In genomic region chr7:820341-820740, GRCh38 we compare ENCODE assay signal across 20 cellular contexts. TPM values are rescaled to one million over a fixed set of nuclear protein-coding genes. Genes with fewer than 3 reads are reported as not detected.
DNase-seq lines count a peak whose midpoint lies in the region; ATAC-seq and TF ChIP-seq lines count a peak whose summit lies in the region.
"Had no signal": no experiment of that assay in that cellular context is flagged by ENCODE, and none has a peak within 500 bp of the region (broad histone marks: within the 10 kb centered on the region; RNA-seq: fewer than 3 reads in every experiment).

No MANE protein-coding gene starts in this region.

- H3K4ac ChIP-seq in trophoblast cell (ENCODE audit: low read depth, low read length), result peak overlapping the region; percentile 47

- intact Hi-C loops in HCT116 (cut with micrococcal nuclease), result no loop called here

- H3K4me1 Mint-ChIP-seq in activated T-cell treated with anti-CD3 and anti-CD28 coated beads, Interleukin-2, amount 50 U/mL, for 4 hours (ENCODE audit: low read depth), result peaks cover 61% of the 10 kb centered on the region
- peaks cover 54% of the 10 kb centered on the region for H3K4me1 Mint-ChIP-seq in activated naive CD8-positive, alpha-beta T cell treated with anti-CD3 and anti-CD28 coated beads, Interleukin-2, amount 50 U/mL, for 24 hours

- H3K4me2 ChIP-seq in HCT116 (ENCODE audit: low read length) (0 out of 2 replicates have a peak overlapping the region, but pooled peaks have one; percentile 2), trophoblast cell (ENCODE audit: low read length) (no peak overlapping the region)

- no peak for TF ChIP-seq RAD21 in HCT116 (IDR thresholded peaks at IDR 0.05; ENCODE audit: low read depth)

- peaks cover 24% of the 10 kb centered on the region; the same call in 1 of the 2 replicates for H4K20me1 ChIP-seq in HCT116 (ENCODE audit: insufficient read depth)

- no peaks in the 10 kb centered on the region for H3K9me3 Mint-ChIP-seq in activated T-cell treated with anti-CD3 and anti-CD28 coated beads, Interleukin-2, amount 50 U/mL, for 4 hours
- H3K9me3 Mint-ChIP-seq in activated naive CD8-positive, alpha-beta T cell treated with anti-CD3 and anti-CD28 coated beads, Interleukin-2, amount 50 U/mL, for 24 hours, result no peaks in the 10 kb centered on the region

- H3K27me3 Mint-ChIP-seq in activated T-cell treated with anti-CD3 and anti-CD28 coated beads, Interleukin-2, amount 50 U/mL, for 4 hours (ENCODE audit: low read depth), result no peaks in the 10 kb centered on the region
- H3K27me3 Mint-ChIP-seq in activated naive CD8-positive, alpha-beta T cell treated with anti-CD3 and anti-CD28 coated beads, Interleukin-2, amount 50 U/mL, for 24 hours, result peaks cover 2% of the 10 kb centered on the region
- H3K27me3 Mint-ChIP-seq: T-helper 17 cell had no signal

- no peak for ATAC-seq in activated T-cell treated with anti-CD3 and anti-CD28 coated beads, Interleukin-2, amount 50 U/mL, for 4 hours
- no peak for ATAC-seq in HCT116
- ATAC-seq in activated naive CD8-positive, alpha-beta T cell treated with anti-CD3 and anti-CD28 coated beads, Interleukin-2, amount 50 U/mL, for 24 hours, result peak; percentile 33
- ATAC-seq: foreskin keratinocyte, T-helper 17 cell had no signal

- TF ChIP-seq POLR2A in HCT116 (IDR thresholded peaks at IDR 0.05; ENCODE audit: borderline replicate concordance, extremely low read depth, insufficient read depth, insufficient read length), result no peak

- H3K27ac Mint-ChIP-seq in activated naive CD8-positive, alpha-beta T cell treated with anti-CD3 and anti-CD28 coated beads, Interleukin-2, amount 50 U/mL, for 24 hours, result no peak overlapping the region
- H3K27ac Mint-ChIP-seq: T-helper 17 cell had no signal

- H3K9me3 ChIP-seq in HCT116 (ENCODE audit: control insufficient read depth in 1 of 2, insufficient read depth in 1 of 2, low read depth in 1 of 2, low read length in 2 of 2) (no peaks in the 10 kb centered on the region), trophoblast cell (ENCODE audit: insufficient read depth, low read depth, low read length) (no peaks in the 10 kb centered on the region)
- H3K9me3 ChIP-seq: right atrium auricular region had no signal

- no peaks in the 10 kb centered on the region for H3K9me2 ChIP-seq in HCT116 (ENCODE audit: insufficient read depth)

- no CpG with 5 or more reads among the region's 1 CpG for WGBS in trophoblast cell (ENCODE audit: extremely low coverage, insufficient coverage, insufficient read length)

- H4K12ac ChIP-seq in trophoblast cell (ENCODE audit: low read depth, low read length), result no peak overlapping the region

- H3K14ac ChIP-seq in trophoblast cell (ENCODE audit: low read length), result no peak overlapping the region

- POLR2A ChIA-PET in HCT116 (lab: Charles Lee), result interaction anchor here (0.7 kb wide), 1 partner anchor 7 kb away, joined by 3 read pairs; no protein-coding TSS in a partner anchor

- no peak for DNase-seq in activated T-cell treated with anti-CD3 and anti-CD28 coated beads, Interleukin-2, amount 50 U/mL, for 4 hours
- no peak for DNase-seq in activated T-cell treated with anti-CD3 and anti-CD28 coated beads, Interleukin-2, amount 50 U/mL, for 48 hours
- no peak for DNase-seq in HCT116 (ENCODE audit: low read depth, low spot score)
- no peak for DNase-seq in activated naive CD8-positive, alpha-beta T cell treated with anti-CD3 and anti-CD28 coated beads, Interleukin-2, amount 50 U/mL, for 24 hours
- no peak for DNase-seq in trophoblast cell
- DNase-seq in activated CD8-positive, alpha-beta memory T cell treated with anti-CD3 and anti-CD28 coated beads, Interleukin-2, amount 50 U/mL, for 48 hours, result no peak
- no peak for DNase-seq in DMS 273 treated with DMSO at 0.1 percent for 48 hours (lab: John Stamatoyannopoulos, UW)
- no peak for DNase-seq in NCI-H345 treated with DMSO at 0.1 percent for 48 hours (lab: John Stamatoyannopoulos, UW; ENCODE audit: unreplicated experiment)
- DNase-seq: amniotic stem cell; central memory CD4-positive, alpha-beta T cell; foreskin keratinocyte; H9; NCI-H187 treated with DMSO at 0.1 percent for 48 hours; NCI-H345; occipital lobe; T-helper 17 cell; WERI-Rb-1 had no signal

- H2AK5ac ChIP-seq in trophoblast cell (ENCODE audit: low read length), result no peak overlapping the region

- no peak overlapping the region for H4K8ac ChIP-seq in trophoblast cell (ENCODE audit: low read depth, low read length)

- no peak overlapping the region for H3K4me3 ChIP-seq in HCT116 (replicated peaks in 1 of 2; ENCODE audit: low read depth in 1 of 2, low read length in 2 of 2)
- H3K4me3 ChIP-seq in trophoblast cell (ENCODE audit: low read depth, low read length), result no peak overlapping the region
- H3K4me3 ChIP-seq: lung, right atrium auricular region had no signal

- CTCF ChIA-PET in HCT116 (lab: Charles Lee), result no interaction called here

- no peak overlapping the region for H2BK120ac ChIP-seq in trophoblast cell (ENCODE audit: insufficient read depth, low read length, poor library complexity)

- H2AFZ ChIP-seq in HCT116 (ENCODE audit: low read depth, low read length, poor library complexity, severe bottlenecking) (no peak overlapping the region), trophoblast cell (ENCODE audit: insufficient read depth, low read length, poor library complexity) (no peak overlapping the region)

- no peak overlapping the region for H2BK5ac ChIP-seq in trophoblast cell (ENCODE audit: low read depth, low read length, poor library complexity)

- no TSS peak for BruUV-seq in HCT116 (replicated peaks; lab: Mats Ljungman, UMichigan)

- H3K79me2 ChIP-seq in HCT116 (ENCODE audit: insufficient read depth, low read length) (peaks cover 86% of the 10 kb centered on the region), trophoblast cell (ENCODE audit: control insufficient read depth, insufficient read depth, low read length, poor library complexity) (peaks cover 20% of the 10 kb centered on the region)

- no peak overlapping the region for H3K18ac ChIP-seq in trophoblast cell (ENCODE audit: low read length)

- H3K27ac ChIP-seq in HCT116 (ENCODE audit: low read depth, low read length), result no peak overlapping the region
- no peak overlapping the region for H3K27ac ChIP-seq in trophoblast cell (ENCODE audit: low read depth, low read length)
- H3K27ac ChIP-seq: epithelial cell of prostate, foreskin keratinocyte, WERI-Rb-1 had no signal

- RAD21 ChIA-PET in HCT116 (lab: Charles Lee; ENCODE audit: low non-redundant PET in 1 of 2, low total read pairs in 2 of 2, uncharacterized antibody in 2 of 2, unreplicated experiment in 2 of 2), result interaction anchor here in 1 of 2 experiments (0.7 kb wide), 1 partner anchor 53 kb away, joined by 4 read pairs; no protein-coding TSS in a partner anchor

- peaks cover 16% of the 10 kb centered on the region for H3K36me3 Mint-ChIP-seq in activated T-cell treated with anti-CD3 and anti-CD28 coated beads, Interleukin-2, amount 50 U/mL, for 4 hours (ENCODE audit: insufficient read depth)
- peaks cover 34% of the 10 kb centered on the region for H3K36me3 Mint-ChIP-seq in activated naive CD8-positive, alpha-beta T cell treated with anti-CD3 and anti-CD28 coated beads, Interleukin-2, amount 50 U/mL, for 24 hours (ENCODE audit: low read depth)

- no peak overlapping the region for H3K23ac ChIP-seq in trophoblast cell (ENCODE audit: low read length)

- H4K91ac ChIP-seq in trophoblast cell (ENCODE audit: low read depth, low read length), result no peak overlapping the region

- H3K9ac ChIP-seq in HCT116 (ENCODE audit: low read length), result no peak overlapping the region
- no peak overlapping the region for H3K9ac ChIP-seq in trophoblast cell (ENCODE audit: low read length)

- H2BK12ac ChIP-seq in trophoblast cell (ENCODE audit: low read length), result no peak overlapping the region

- no peak for TF ChIP-seq CTCF in HCT116 (IDR thresholded peaks at IDR 0.05 in 2 of 3, conservative IDR thresholded peaks at IDR 0.05 in 1 of 3; ENCODE audit: borderline replicate concordance in 1 of 3, insufficient read depth in 1 of 3, low read depth in 2 of 3, low read length in 2 of 3)

- H3K4me3 Mint-ChIP-seq in activated T-cell treated with anti-CD3 and anti-CD28 coated beads, Interleukin-2, amount 50 U/mL, for 4 hours, result peak overlapping the region; percentile 2
- peak overlapping the region; percentile 7 for H3K4me3 Mint-ChIP-seq in activated naive CD8-positive, alpha-beta T cell treated with anti-CD3 and anti-CD28 coated beads, Interleukin-2, amount 50 U/mL, for 24 hours
- H3K4me3 Mint-ChIP-seq: H9, T-helper 17 cell had no signal

- H3K36me3 ChIP-seq in HCT116 (ENCODE audit: control insufficient read depth in 1 of 2, insufficient read depth in 2 of 2, low read length in 2 of 2) (peaks cover 2 to 17% of the 10 kb centered on the region in 2 experiments; a peak in 2 of 4 replicates), trophoblast cell (ENCODE audit: control insufficient read depth in 1 of 2, insufficient read depth in 2 of 2, low read length in 2 of 2) (peaks cover 0 to 5% of the 10 kb centered on the region in 2 experiments)
- H3K36me3 ChIP-seq: right atrium auricular region had no signal

- H3K4me1 ChIP-seq in HCT116 (ENCODE audit: control insufficient read depth in 1 of 2, insufficient read depth in 2 of 2, low read length in 2 of 2) (peaks cover 7 to 31% of the 10 kb centered on the region in 2 experiments), trophoblast cell (ENCODE audit: control insufficient read depth in 1 of 2, insufficient read depth in 2 of 2, low read length in 2 of 2) (peaks cover 2 to 7% of the 10 kb centered on the region in 2 experiments)

- peaks cover 10% of the 10 kb centered on the region for H3K79me1 ChIP-seq in trophoblast cell (ENCODE audit: low read length)

- H3K27me3 ChIP-seq in HCT116 (ENCODE audit: insufficient read depth, low read length), result no peaks in the 10 kb centered on the region
- no peaks in the 10 kb centered on the region for H3K27me3 ChIP-seq in trophoblast cell (ENCODE audit: insufficient read depth, low read length)
- H3K27me3 ChIP-seq: foreskin keratinocyte, right atrium auricular region had no signal

TF ChIP-seq in HCT116, 20 proteins besides CTCF, POLR2A, EP300 and RAD21:
- no peak for TF ChIP-seq CBX3 (IDR thresholded peaks at IDR 0.05; ENCODE audit: low read depth)
TF ChIP-seq in HCT116: peak in this region for 0.

RNA-seq across cellular contexts. Expression of gene SUN1, which starts 11.9 kb away (rescaled TPM):
- 10 to 100 TPM; 61.5 to 69.1 (median 63.0) TPM for total RNA-seq in activated T-cell treated with anti-CD3 and anti-CD28 coated beads, Interleukin-2, amount 50 U/mL, for 4 hours
- 181 TPM for total RNA-seq in HCT116 (2021; ENCODE audit: unreplicated experiment)
- 211 and 224 TPM in 2 replicates for polyA plus RNA-seq in HCT116 (2012)
- 85.9 and 88.3 TPM in 2 replicates for polyA plus RNA-seq in trophoblast cell (2013)

RNA-seq across cellular contexts. Expression of gene GET4, which starts 56.0 kb away (rescaled TPM):
- total RNA-seq in activated T-cell treated with anti-CD3 and anti-CD28 coated beads, Interleukin-2, amount 50 U/mL, for 4 hours, result 10 to 100 TPM; 47.9 to 55.3 (median 52.1) TPM
- 44.8 TPM for total RNA-seq in HCT116 (2021; ENCODE audit: unreplicated experiment)
- 42.1 and 43.4 TPM in 2 replicates for polyA plus RNA-seq in HCT116 (2012)
- 81.6 and 84.3 TPM in 2 replicates for polyA plus RNA-seq in trophoblast cell (2013)
